In genomic region chr18:45974088-45974536, GRCh38 we compare ENCODE assay signal across 8 cellular contexts. TPM values are rescaled to one million over a fixed set of nuclear protein-coding genes. Genes with fewer than 3 reads are reported as not detected.
A peak's percentile ranks its signal among the peaks of the same experiment; 100 is the strongest.
DNase-seq lines count a peak whose midpoint lies in the region; ATAC-seq and FAIRE-seq lines count a peak whose summit lies in the region.

No MANE protein-coding gene starts in this region.

- H3K9me3 Mint-ChIP-seq in activated CD8-positive, alpha-beta T cell treated with anti-CD3 and anti-CD28 coated beads, Interleukin-2, amount 10 ng/mL, durations not matched to agents 7 days and 5 days (ENCODE audit: insufficient read depth), result no peaks in the 10 kb centered on the region
- H3K9me3 Mint-ChIP-seq in stimulated activated effector memory CD8-positive, alpha-beta T cell treated with anti-CD3 and anti-CD28 coated beads, Interleukin-12 subunit alpha, Interleukin-12 subunit beta, amount 100 ng/mL, for 72 hours, result no peaks in the 10 kb centered on the region

- ATAC-seq in activated CD8-positive, alpha-beta T cell treated with anti-CD3 and anti-CD28 coated beads, Interleukin-2, amount 10 ng/mL, durations not matched to agents 7 days and 5 days, result peak; percentile 74
- ATAC-seq in stimulated activated effector memory CD8-positive, alpha-beta T cell treated with anti-CD3 and anti-CD28 coated beads, Interleukin-12 subunit alpha, Interleukin-12 subunit beta, amount 100 ng/mL, for 72 hours, result peak; percentile 93

- H3K4me1 Mint-ChIP-seq in activated CD8-positive, alpha-beta T cell treated with anti-CD3 and anti-CD28 coated beads, Interleukin-2, amount 10 ng/mL, durations not matched to agents 7 days and 5 days (ENCODE audit: low read depth), result peaks cover 7% of the 10 kb centered on the region
- H3K4me1 Mint-ChIP-seq in stimulated activated effector memory CD8-positive, alpha-beta T cell treated with anti-CD3 and anti-CD28 coated beads, Interleukin-12 subunit alpha, Interleukin-12 subunit beta, amount 100 ng/mL, for 72 hours, result no peaks in the 10 kb centered on the region

- CTCF ChIA-PET in activated CD8-positive, alpha-beta T cell treated with anti-CD3 and anti-CD28 coated beads, Interleukin-2, amount 10 ng/mL, durations not matched to agents 7 days and 5 days (lab: Charles Lee), result interaction anchor here (0.6 to 3.4 kb wide), 25 partner anchors 9 to 354 kb away, joined by 3 to 25 read pairs (median 4); no protein-coding TSS in a partner anchor

- no peaks in the 10 kb centered on the region for H3K27me3 Mint-ChIP-seq in activated CD8-positive, alpha-beta T cell treated with anti-CD3 and anti-CD28 coated beads, Interleukin-2, amount 10 ng/mL, durations not matched to agents 7 days and 5 days (ENCODE audit: low read depth)

- H3K27ac Mint-ChIP-seq in activated CD8-positive, alpha-beta T cell treated with anti-CD3 and anti-CD28 coated beads, Interleukin-2, amount 10 ng/mL, durations not matched to agents 7 days and 5 days, result peak overlapping the region; percentile 2
- peak overlapping the region; percentile 6 for H3K27ac Mint-ChIP-seq in stimulated activated effector memory CD8-positive, alpha-beta T cell treated with anti-CD3 and anti-CD28 coated beads, Interleukin-12 subunit alpha, Interleukin-12 subunit beta, amount 100 ng/mL, for 72 hours

- peak; percentile 74 for FAIRE-seq in endometrium (lab: Jason Lieb, UNC)

- peak; percentile 74 for DNase-seq in DMS114 treated with DMSO at 0.1 percent for 48 hours (lab: John Stamatoyannopoulos, UW; ENCODE audit: unreplicated experiment)
- peak; percentile 64 for DNase-seq in HT-29 (ENCODE audit: low spot score)
- DNase-seq in NOMO-1 (lab: John Stamatoyannopoulos, UW; ENCODE audit: unreplicated experiment in 2 of 2), result peak; percentile 66 to 97
- DNase-seq in activated CD8-positive, alpha-beta T cell treated with anti-CD3 and anti-CD28 coated beads, Interleukin-2, amount 10 ng/mL, durations not matched to agents 7 days and 5 days, result peak; percentile 80
- DNase-seq in middle frontal gyrus (ENCODE audit: extremely low spot score, low spot score), result peak; percentile 60
- DNase-seq in stimulated activated effector memory CD8-positive, alpha-beta T cell treated with anti-CD3 and anti-CD28 coated beads, Interleukin-12 subunit alpha, Interleukin-12 subunit beta, amount 100 ng/mL, for 72 hours (ENCODE audit: low spot score in 2 of 2), result peak; percentile 40 to 75
- DNase-seq in 8988T, result no peak

- no peaks in the 10 kb centered on the region for H3K36me3 Mint-ChIP-seq in activated CD8-positive, alpha-beta T cell treated with anti-CD3 and anti-CD28 coated beads, Interleukin-2, amount 10 ng/mL, durations not matched to agents 7 days and 5 days (ENCODE audit: low read depth)
- no peaks in the 10 kb centered on the region for H3K36me3 Mint-ChIP-seq in stimulated activated effector memory CD8-positive, alpha-beta T cell treated with anti-CD3 and anti-CD28 coated beads, Interleukin-12 subunit alpha, Interleukin-12 subunit beta, amount 100 ng/mL, for 72 hours

- POLR2A ChIA-PET in activated CD8-positive, alpha-beta T cell treated with anti-CD3 and anti-CD28 coated beads, Interleukin-2, amount 10 ng/mL, durations not matched to agents 7 days and 5 days (lab: Charles Lee), result no interaction called here

- H3K4me3 Mint-ChIP-seq in activated CD8-positive, alpha-beta T cell treated with anti-CD3 and anti-CD28 coated beads, Interleukin-2, amount 10 ng/mL, durations not matched to agents 7 days and 5 days, result no peak overlapping the region
- no peak overlapping the region for H3K4me3 Mint-ChIP-seq in stimulated activated effector memory CD8-positive, alpha-beta T cell treated with anti-CD3 and anti-CD28 coated beads, Interleukin-12 subunit alpha, Interleukin-12 subunit beta, amount 100 ng/mL, for 72 hours

RNA-seq across cellular contexts. Expression of gene EPG5, which starts 7.0 kb away (rescaled TPM):
- 4.5 and 6.6 TPM in 2 replicates for total RNA-seq in HT-29 (2014; rRNA removed; shearing (Covaris generic))
- total RNA-seq in activated CD8-positive, alpha-beta T cell treated with anti-CD3 and anti-CD28 coated beads, Interleukin-2, amount 10 ng/mL, durations not matched to agents 7 days and 5 days, result 10 to 100 TPM; 23.1 to 23.9 TPM
